ENCODE assay signal across 29 cellular contexts in genomic region chr5:62812653-62813329, GRCh38.
"Had no signal": no experiment of that assay in that cellular context is flagged by ENCODE, and none has a peak within 500 bp of the region (broad histone marks: within the 10 kb centered on the region; RNA-seq: fewer than 3 reads in every experiment).

No MANE protein-coding gene starts in this region.

- H3K79me2 ChIP-seq: hepatocyte, parathyroid adenoma had no signal

- H3K27ac ChIP-seq: adrenal gland, body of pancreas, colonic mucosa, gastroesophageal sphincter, hepatocyte, neural progenitor cell, parathyroid adenoma, psoas muscle, sigmoid colon, stomach, suprapubic skin, tibial artery, upper lobe of right lung had no signal

- H3K9ac ChIP-seq: neural progenitor cell, parathyroid adenoma had no signal

- ATAC-seq: body of pancreas; gastroesophageal sphincter; left colon; natural killer cell; psoas muscle; stimulated activated naive B cell treated with anti-CD40 and anti-IgM and Interleukin-4, amounts not matched to agents 10 μg/mL and 1 μg/mL and 100 μg/mL, for 72 hours; upper lobe of right lung had no signal

- H3K4me2 ChIP-seq: hepatocyte, neural progenitor cell had no signal

- H3K9me3 ChIP-seq: adrenal gland, body of pancreas, colonic mucosa, psoas muscle, suprapubic skin, upper lobe of right lung had no signal

- H2AFZ ChIP-seq: hepatocyte, neural progenitor cell, parathyroid adenoma had no signal

- H3K4me1 ChIP-seq: adrenal gland, colonic mucosa, gastroesophageal sphincter, neural progenitor cell, parathyroid adenoma, psoas muscle, sigmoid colon, stomach, suprapubic skin, tibial artery, upper lobe of right lung had no signal

- H3K4me3 ChIP-seq: adrenal gland, body of pancreas, colonic mucosa, gastroesophageal sphincter, hepatocyte, neural progenitor cell, psoas muscle, sigmoid colon, stomach, suprapubic skin, tibial artery, upper lobe of right lung had no signal

- DNase-seq: activated CD4-positive, alpha-beta T cell treated with anti-CD3 and anti-CD28 coated beads for 48 hours; activated CD4-positive, alpha-beta T cell treated with anti-CD3 and anti-CD28 coated beads, Interleukin-2, amount 50 U/mL, for 48 hours; activated CD8-positive, alpha-beta memory T cell treated with anti-CD3 and anti-CD28 coated beads for 24 hours; activated effector memory CD4-positive, alpha-beta T cell treated with anti-CD3 and anti-CD28 coated beads, Interleukin-2, amount 50 U/mL, for 16 hours; activated naive CD4-positive, alpha-beta T cell treated with anti-CD3 and anti-CD28 coated beads for 36 hours; activated naive CD8-positive, alpha-beta T cell treated with anti-CD3 and anti-CD28 coated beads for 36 hours; adrenal gland; aorta; body of pancreas; cerebellar nuclear complex; colonic mucosa; effector CD8-positive, alpha-beta T cell; kidney; left colon; natural killer cell; occipital lobe; psoas muscle; sigmoid colon; stimulated activated CD4-positive, alpha-beta T cell treated with anti-CD3 and anti-CD28 coated beads, Interleukin-15, amount 100 ng/mL, for 24 hours; stimulated activated CD4-positive, alpha-beta T cell treated with anti-CD3 and anti-CD28 coated beads, Interleukin-2, amount 100 ng/mL, for 24 hours; stimulated activated naive B cell treated with anti-CD40 and anti-IgM and Interleukin-4, amounts not matched to agents 10 μg/mL and 1 μg/mL and 100 μg/mL, for 72 hours; stomach; tibial artery; upper lobe of right lung had no signal

- H3K36me3 ChIP-seq: adrenal gland, colonic mucosa, gastroesophageal sphincter, neural progenitor cell, sigmoid colon, stomach, suprapubic skin, tibial artery, upper lobe of right lung had no signal

- H3K27me3 ChIP-seq: adrenal gland, body of pancreas, colonic mucosa, gastroesophageal sphincter, hepatocyte, neural progenitor cell, sigmoid colon, stomach, suprapubic skin, tibial artery, upper lobe of right lung had no signal
